In the genomic region with DNA sequence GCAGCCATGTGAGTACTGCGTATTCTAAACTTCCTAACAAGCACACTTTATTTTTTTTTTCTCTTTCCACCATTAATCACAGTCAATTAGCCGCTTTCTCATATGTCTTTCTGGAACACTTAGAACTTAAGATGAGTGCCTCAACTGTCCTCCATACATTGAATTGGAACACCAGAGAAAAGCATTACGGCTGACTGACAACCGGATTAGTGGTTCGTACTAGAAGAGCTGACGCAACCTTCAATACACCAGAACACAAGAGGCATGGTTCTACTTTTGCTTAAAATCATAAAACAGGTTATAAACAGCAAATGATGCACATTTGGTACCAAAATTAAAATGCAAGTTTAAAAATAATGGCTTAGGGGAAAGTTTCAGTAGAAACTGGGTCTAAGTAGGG, we compare ENCODE assay signal across 13 cellular contexts. TPM values are rescaled to one million over a fixed set of nuclear protein-coding genes. Genes with fewer than 3 reads are reported as not detected.
DNase-seq lines count a peak whose midpoint lies in the region; ATAC-seq and TF ChIP-seq lines count a peak whose summit lies in the region.
"Had no signal": no experiment of that assay in that cellular context is flagged by ENCODE, and none has a peak within 500 bp of the region (broad histone marks: within the 10 kb centered on the region; RNA-seq: fewer than 3 reads in every experiment).

No MANE protein-coding gene starts in this region.

- DNase-seq in AG10803 (ENCODE audit: low read depth) (no peak), SK-N-MC (ENCODE audit: low read depth, low spot score) (no peak), fibroblast of the aortic adventitia (ENCODE audit: low read depth) (no peak), ovary (no peak), DMS153 (lab: John Stamatoyannopoulos, UW) (no peak), C1 segment of cervical spinal cord (lab: John Stamatoyannopoulos, UW) (no peak), COLO668 (lab: John Stamatoyannopoulos, UW; ENCODE audit: unreplicated experiment) (no peak)
- no peak for DNase-seq in activated CD4-positive, alpha-beta T cell treated with anti-CD3 and anti-CD28 coated beads for 36 hours
- DNase-seq: activated CD4-positive, alpha-beta memory T cell treated with anti-CD3 and anti-CD28 coated beads, Interleukin-2, amount 10 ng/mL, durations not matched to agents 7 days and 5 days; CD4-positive, CD25-positive, alpha-beta regulatory T cell had no signal

- no peak for TF ChIP-seq POLR2A in ovary (IDR thresholded peaks at IDR 0.05)

- no peak overlapping the region for H3K27ac Mint-ChIP-seq in activated CD4-positive, alpha-beta T cell treated with anti-CD3 and anti-CD28 coated beads for 36 hours
- H3K27ac Mint-ChIP-seq: activated CD4-positive, alpha-beta memory T cell treated with anti-CD3 and anti-CD28 coated beads, Interleukin-2, amount 10 ng/mL, durations not matched to agents 7 days and 5 days; CD4-positive, CD25-positive, alpha-beta regulatory T cell; IgD-negative memory B cell had no signal

- CTCF ChIA-PET in activated CD4-positive, alpha-beta T cell treated with anti-CD3 and anti-CD28 coated beads for 36 hours (lab: Charles Lee), result no interaction called here

- POLR2A ChIA-PET in activated CD4-positive, alpha-beta T cell treated with anti-CD3 and anti-CD28 coated beads for 36 hours (lab: Charles Lee), result no interaction called here

- H3K4me1 ChIP-seq in ovary (ENCODE audit: insufficient read depth), result no peaks in the 10 kb centered on the region

- H3K4me3 Mint-ChIP-seq in activated CD4-positive, alpha-beta T cell treated with anti-CD3 and anti-CD28 coated beads for 36 hours, result no peak overlapping the region
- H3K4me3 Mint-ChIP-seq: activated CD4-positive, alpha-beta memory T cell treated with anti-CD3 and anti-CD28 coated beads, Interleukin-2, amount 10 ng/mL, durations not matched to agents 7 days and 5 days; CD4-positive, CD25-positive, alpha-beta regulatory T cell; IgD-negative memory B cell had no signal

- peaks cover 19% of the 10 kb centered on the region for H3K27me3 Mint-ChIP-seq in activated CD4-positive, alpha-beta T cell treated with anti-CD3 and anti-CD28 coated beads for 36 hours

- no peak for TF ChIP-seq EP300 in ovary (IDR thresholded peaks at IDR 0.05)

- H3K27me3 ChIP-seq in ovary, result no peaks in the 10 kb centered on the region

- no peak for ATAC-seq in activated CD4-positive, alpha-beta T cell treated with anti-CD3 and anti-CD28 coated beads for 36 hours
- ATAC-seq: SK-N-SH treated with all-trans-retinoic acid at 6 μM for 48 hours had no signal

- WGBS in ovary, 3 donors, result 48 to 53% (median 49%) methylated on average over 6 of the region's 6 CpGs

- H3K36me3 ChIP-seq in SK-N-MC (ENCODE audit: insufficient read depth, low read length) (peaks cover 5% of the 10 kb centered on the region), ovary (no peaks in the 10 kb centered on the region)
- H3K36me3 ChIP-seq: neutrophil had no signal

- intact Hi-C loops in ovary (cut with DNase I), result no loop called here
- intact Hi-C loops in activated CD4-positive, alpha-beta T cell treated with anti-CD3 and anti-CD28 coated beads for 36 hours (cut with DNase I, micrococcal nuclease), result no loop called here

- no peaks in the 10 kb centered on the region for H3K9me3 ChIP-seq in SK-N-MC (ENCODE audit: low read depth, low read length)
- no peaks in the 10 kb centered on the region for H3K9me3 ChIP-seq in ovary
- H3K9me3 ChIP-seq: neutrophil had no signal

- peaks cover 7% of the 10 kb centered on the region for H3K4me1 Mint-ChIP-seq in activated CD4-positive, alpha-beta T cell treated with anti-CD3 and anti-CD28 coated beads for 36 hours
- H3K4me1 Mint-ChIP-seq: CD4-positive, CD25-positive, alpha-beta regulatory T cell had no signal

- TF ChIP-seq CTCF in AG10803 (conservative IDR thresholded peaks at IDR 0.05; ENCODE audit: low read length) (no peak), fibroblast of the aortic adventitia (IDR thresholded peaks at IDR 0.05; ENCODE audit: insufficient read depth, low read length) (no peak), ovary (IDR thresholded peaks at IDR 0.05) (no peak)

- no peaks in the 10 kb centered on the region for H3K36me3 Mint-ChIP-seq in activated CD4-positive, alpha-beta T cell treated with anti-CD3 and anti-CD28 coated beads for 36 hours (ENCODE audit: low read depth)
- H3K36me3 Mint-ChIP-seq: CD4-positive, CD25-positive, alpha-beta regulatory T cell; IgD-negative memory B cell had no signal

- peak overlapping the region; percentile 86 for H3K9ac ChIP-seq in SK-N-MC (ENCODE audit: insufficient read length)

- H3K9me3 Mint-ChIP-seq in activated CD4-positive, alpha-beta T cell treated with anti-CD3 and anti-CD28 coated beads for 36 hours (ENCODE audit: low read depth), result no peaks in the 10 kb centered on the region
- H3K9me3 Mint-ChIP-seq: activated CD4-positive, alpha-beta memory T cell treated with anti-CD3 and anti-CD28 coated beads, Interleukin-2, amount 10 ng/mL, durations not matched to agents 7 days and 5 days had no signal

- H3K4me3 ChIP-seq in AG10803 (ENCODE audit: low read length), result peak overlapping the region; percentile 80
- peak overlapping the region; percentile 86 for H3K4me3 ChIP-seq in SK-N-MC
- H3K4me3 ChIP-seq in fibroblast of the aortic adventitia (ENCODE audit: low read depth, low read length), result peak overlapping the region; percentile 76
- peak overlapping the region; percentile 24 for H3K4me3 ChIP-seq in ovary

- H3K27ac ChIP-seq in SK-N-MC (peak overlapping the region; percentile 91), ovary (peak overlapping the region in 1 of 2 donors; percentile 23)
- H3K27ac ChIP-seq: neutrophil had no signal

RNA-seq across cellular contexts. Expression of a gene that starts 3.3 kb away (rescaled TPM):
- total RNA-seq in fibroblast of the aortic adventitia (ENCODE audit: low replicate concordance), result 25.3 and 68.1 TPM in 2 replicates
- 10 to 100 TPM; 20.8 to 42.0 (median 28.0) TPM for total RNA-seq in ovary
- polyA plus RNA-seq in ovary, result 10 to 100 TPM; 15.4 to 49.2 TPM
- total RNA-seq in activated CD4-positive, alpha-beta T cell treated with anti-CD3 and anti-CD28 coated beads for 36 hours, result not detected
- total RNA-seq: activated CD4-positive, alpha-beta memory T cell treated with anti-CD3 and anti-CD28 coated beads, Interleukin-2, amount 10 ng/mL, durations not matched to agents 7 days and 5 days; CD4-positive, CD25-positive, alpha-beta regulatory T cell had no signal
- polyA plus RNA-seq: CD4-positive, CD25-positive, alpha-beta regulatory T cell; IgD-negative memory B cell had no signal

Comparison
In these comparisons a context has a peak if more than half of its experiments do, and no peak if none do; other contexts are left out.
1. H3K4me3 ChIP-seq: peak in every context shown above with its lines; median percentile 86 in SK-N-MC; 80 in AG10803; 76 in fibroblast of the aortic adventitia; 24 in ovary.
2. RNA of a gene that starts 3.3 kb away (total RNA-seq): 25.3 to 68.1 TPM in fibroblast of the aortic adventitia and 20.8 to 42.0 TPM in ovary; not detected in activated CD4-positive, alpha-beta T cell treated with anti-CD3 and anti-CD28 coated beads for 36 hours; every median in the first group is over 10 times any median in the second.